ENCODE assay signal across 8 cellular contexts in the genomic region with DNA sequence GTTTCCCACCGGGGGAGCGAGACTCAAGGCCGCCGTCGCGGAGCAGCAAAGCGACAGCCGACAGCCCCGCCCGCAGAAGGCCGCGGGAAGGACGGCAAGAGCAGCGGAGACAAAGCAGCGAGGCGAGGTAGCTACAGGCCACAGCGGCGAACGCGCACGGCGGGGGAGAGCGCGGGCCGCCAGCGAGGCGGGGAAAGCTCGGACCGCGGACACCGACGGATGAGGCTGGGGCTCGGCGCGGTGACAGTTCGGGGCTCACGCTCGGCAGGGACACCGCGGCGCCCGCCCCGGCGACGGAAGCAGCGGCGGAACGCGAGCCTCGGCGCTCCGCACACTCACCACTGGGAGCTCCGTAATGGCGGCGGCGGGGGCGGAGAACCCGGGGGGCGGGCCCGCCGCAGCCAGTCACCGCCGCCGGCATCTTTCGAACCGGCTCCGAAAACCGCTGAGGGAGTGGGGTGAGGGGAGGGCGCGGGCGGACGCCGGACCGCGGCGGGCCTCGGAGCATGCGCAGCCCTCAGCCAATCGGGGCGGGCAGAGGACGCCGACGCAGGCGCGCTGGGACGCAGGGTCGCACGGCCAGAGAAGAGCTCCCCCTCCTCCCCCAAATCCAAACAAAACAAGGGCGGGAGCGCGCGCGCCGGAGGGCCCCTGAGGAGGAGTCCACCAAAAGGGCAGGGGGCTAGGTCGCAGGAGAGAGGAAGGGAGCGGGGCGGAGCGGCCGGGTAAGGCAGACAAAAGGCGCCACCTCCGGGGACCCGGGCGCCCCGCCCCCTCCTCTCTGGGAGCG. TPM values are rescaled to one million over a fixed set of nuclear protein-coding genes. Genes with fewer than 3 reads are reported as not detected.
DNase-seq lines count a peak whose midpoint lies in the region; ATAC-seq and TF ChIP-seq lines count a peak whose summit lies in the region.

No MANE protein-coding gene starts in this region.

- peaks cover 18% of the 10 kb centered on the region for H3K4me1 ChIP-seq in ACC112 (ENCODE audit: control insufficient read depth, insufficient read depth, low read length, unreplicated experiment)
- peaks cover 4 to 13% of the 10 kb centered on the region in 2 donors for H3K4me1 ChIP-seq in breast epithelium
- H3K4me1 ChIP-seq in iPS-20b (ENCODE audit: insufficient read depth, low read length) = peaks cover 9% of the 10 kb centered on the region; the same call in 1 of the 2 replicates

- H3K27me3 ChIP-seq in ACC112 (ENCODE audit: insufficient read depth, low read length) (no peaks in the 10 kb centered on the region), breast epithelium (no peaks in the 10 kb centered on the region), iPS-20b (ENCODE audit: insufficient read depth, low read length) (no peaks in the 10 kb centered on the region)

- H3K36me3 ChIP-seq in ACC112 (ENCODE audit: insufficient read depth, low read length) (no peaks in the 10 kb centered on the region), breast epithelium (no peaks in the 10 kb centered on the region), iPS-20b (ENCODE audit: insufficient read depth, low read depth, low read length) (no peaks in the 10 kb centered on the region)

- H3K4me3 ChIP-seq in ACC112 (ENCODE audit: low read depth, low read length) = peak overlapping the region; percentile 97
- peak overlapping the region; percentile 76 to 93 (median 90) for H3K4me3 ChIP-seq in breast epithelium
- H3K4me3 ChIP-seq in iPS-20b (ENCODE audit: low read length) = peak overlapping the region; percentile 93
- peak overlapping the region; percentile 86 to 99 (median 94) for H3K4me3 ChIP-seq in skin epidermis

- peak; percentile 15 for TF ChIP-seq POLR2A in breast epithelium (IDR thresholded peaks at IDR 0.05)

- H3K79me2 ChIP-seq in ACC112 (ENCODE audit: control insufficient read depth, insufficient read depth, low read length, unreplicated experiment) = peaks cover 48% of the 10 kb centered on the region

- peak overlapping the region; percentile 56 for H2AFZ ChIP-seq in ACC112 (ENCODE audit: low read length, unreplicated experiment)

- H3K9me3 ChIP-seq in breast epithelium (no peaks in the 10 kb centered on the region), iPS-20b (ENCODE audit: insufficient read depth, low read depth, low read length) (no peaks in the 10 kb centered on the region)

- peak overlapping the region; percentile 98 for H3K9ac ChIP-seq in iPS-20b (ENCODE audit: low read depth, low read length)

- peak; percentile 95 for DNase-seq in NCI-H2171 treated with DMSO at 0.1 percent for 48 hours (lab: John Stamatoyannopoulos, UW)
- DNase-seq in breast epithelium (ENCODE audit: low spot score in 2 of 2) = peak; percentile 88 to 91

- ATAC-seq in GM18870 (IDR thresholded peaks at IDR 0.05; ENCODE audit: unreplicated experiment) (peak; percentile 62), HG03108 (IDR thresholded peaks at IDR 0.05; ENCODE audit: unreplicated experiment) (peak; percentile 69)

- intact Hi-C loops in breast epithelium (cut with DNase I; ENCODE audit: low total_unique reads) = no loop called here

- TF ChIP-seq CTCF in VCaP (conservative IDR thresholded peaks at IDR 0.05) = no peak
- TF ChIP-seq CTCF in breast epithelium (IDR thresholded peaks at IDR 0.05) = no peak

- peak overlapping the region; percentile 84 for H3K27ac ChIP-seq in ACC112 (ENCODE audit: low read depth, low read length)
- H3K27ac ChIP-seq in VCaP = peak overlapping the region; percentile 92
- H3K27ac ChIP-seq in breast epithelium = peak overlapping the region; percentile 94 to 98
- peak overlapping the region; percentile 89 for H3K27ac ChIP-seq in iPS-20b (ENCODE audit: low read length)
- H3K27ac ChIP-seq in skin epidermis = peak overlapping the region; percentile 86 to 99 (median 96)

RNA-seq across cellular contexts. Expression of a gene that starts 0.6 kb away (rescaled TPM):
- 100 to 1,000 TPM; 224 to 317 (median 281) TPM for total RNA-seq in breast epithelium

RNA-seq across cellular contexts. Expression of a gene that starts 54.0 kb away (rescaled TPM):
- total RNA-seq in breast epithelium = under 1 TPM in 2 of 3 donors, not detected in 1; under 0.01 to 0.29 TPM

Comparison
In these comparisons a context has a peak if more than half of its experiments do, and no peak if none do; other contexts are left out.
1. Peak in every context shown above with its lines: DNase-seq, ATAC-seq, H3K4me3 ChIP-seq and H3K27ac ChIP-seq.